8 cellular contexts compared by ENCODE assay signal in the genomic region with DNA sequence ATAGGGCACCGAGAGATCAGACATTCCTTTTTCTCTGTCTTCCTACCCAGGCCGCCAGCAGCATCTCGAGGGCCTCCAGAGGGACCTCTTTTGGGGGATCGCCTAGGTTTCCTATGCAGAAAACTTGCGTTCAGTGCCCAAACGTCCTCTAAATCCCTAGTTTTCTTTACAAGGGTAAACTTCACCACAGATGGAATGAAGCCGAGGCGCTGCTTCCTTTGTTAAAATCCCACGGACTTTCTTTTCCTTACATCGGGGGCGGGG. TPM values are rescaled to one million over a fixed set of nuclear protein-coding genes. Genes with fewer than 3 reads are reported as not detected.
DNase-seq lines count a peak whose midpoint lies in the region; ATAC-seq, FAIRE-seq and TF ChIP-seq lines count a peak whose summit lies in the region.

No MANE protein-coding gene starts in this region.

- peak overlapping the region; percentile 79 to 99 (median 86) for H3K4me3 ChIP-seq in breast epithelium

- no peak for FAIRE-seq in urothelium cell line (lab: Jason Lieb, UNC)

- ATAC-seq in GM19455 (IDR thresholded peaks at IDR 0.05; ENCODE audit: unreplicated experiment) = no peak

- no peaks in the 10 kb centered on the region for H3K36me3 ChIP-seq in breast epithelium

- no peak for TF ChIP-seq POLR2A in breast epithelium (IDR thresholded peaks at IDR 0.05)

- no peaks in the 10 kb centered on the region for H3K9me3 ChIP-seq in breast epithelium

- no peaks in the 10 kb centered on the region for H3K27me3 ChIP-seq in breast epithelium

- DNase-seq in HT-29 (ENCODE audit: low spot score) (peak; percentile 49), breast epithelium (ENCODE audit: low spot score in 2 of 2) (no peak), midbrain (lab: John Stamatoyannopoulos, UW) (peak; percentile 62), urothelium cell line (ENCODE audit: low spot score) (no peak), NCI-H2081 treated with DMSO at 0.1 percent for 48 hours (lab: John Stamatoyannopoulos, UW) (no peak)
- DNase-seq in stimulated activated CD4-positive, alpha-beta T cell treated with anti-CD3 and anti-CD28 coated beads, Interleukin-4, amount 100 ng/mL, for 1 hour = no peak

- intact Hi-C loops in breast epithelium (cut with DNase I; ENCODE audit: low total_unique reads) = loop anchor here (10.0 kb wide), 1 partner anchor 54 kb away; no protein-coding TSS in a partner anchor

- peak overlapping the region; percentile 95 for H3K27ac ChIP-seq in 22Rv1
- H3K27ac ChIP-seq in breast epithelium = peak overlapping the region; percentile 99 to 100

- H3K4me1 ChIP-seq in breast epithelium = peaks cover 0 to 9% of the 10 kb centered on the region in 2 donors

- no peak for TF ChIP-seq CTCF in 22Rv1 (IDR thresholded peaks at IDR 0.05)
- TF ChIP-seq CTCF in breast epithelium (IDR thresholded peaks at IDR 0.05) = no peak

RNA-seq across cellular contexts. Expression of gene RHEB, which starts 1.0 kb away (rescaled TPM):
- total RNA-seq in HT-29 (2014; rRNA removed; shearing (Covaris generic)) = 135 and 151 TPM in 2 replicates
- total RNA-seq in breast epithelium = 10 to 100 TPM; 89.3 to 99.3 (median 95.0) TPM

Comparison
In these comparisons a context has a peak if more than half of its experiments do, and no peak if none do; other contexts are left out.
1. DNase-seq: peak in HT-29 (single experiment) and midbrain (single experiment); none in breast epithelium (0 of 2), stimulated activated CD4-positive, alpha-beta T cell treated with anti-CD3 and anti-CD28 coated beads, Interleukin-4, amount 100 ng/mL, for 1 hour (single experiment), urothelium cell line (single experiment) and NCI-H2081 treated with DMSO at 0.1 percent for 48 hours (single experiment).